ENCODE assay signal across 9 cellular contexts in genomic region chr19:38862321-38863059, GRCh38. TPM values are rescaled to one million over a fixed set of nuclear protein-coding genes. Genes with fewer than 3 reads are reported as not detected.
DNase-seq lines count a peak whose midpoint lies in the region; ATAC-seq and TF ChIP-seq lines count a peak whose summit lies in the region.
"Had no signal": no experiment of that assay in that cellular context is flagged by ENCODE, and none has a peak within 500 bp of the region (broad histone marks: within the 10 kb centered on the region; RNA-seq: fewer than 3 reads in every experiment).

No MANE protein-coding gene starts in this region.

- no peaks in the 10 kb centered on the region for H3K27me3 ChIP-seq in cardiac muscle cell
- H3K27me3 ChIP-seq in Karpas-422 (ENCODE audit: low read length), result no peaks in the 10 kb centered on the region

- H3K27ac ChIP-seq in cardiac muscle cell (peak overlapping the region; percentile 10), Karpas-422 (ENCODE audit: low read length) (no peak overlapping the region)

- no peak overlapping the region for H2AFZ ChIP-seq in Karpas-422 (ENCODE audit: low read length)

- H3K9me3 Mint-ChIP-seq in activated T-cell treated with anti-CD3 and anti-CD28 coated beads, Interleukin-2, amount 50 U/mL, for 24 hours, result no peaks in the 10 kb centered on the region
- no peaks in the 10 kb centered on the region for H3K9me3 Mint-ChIP-seq in activated T-cell treated with anti-CD3 and anti-CD28 coated beads, Interleukin-2, amount 50 U/mL, for 4 hours
- H3K9me3 Mint-ChIP-seq in type B pancreatic cell, result no peaks in the 10 kb centered on the region

- H3K36me3 Mint-ChIP-seq in activated T-cell treated with anti-CD3 and anti-CD28 coated beads, Interleukin-2, amount 50 U/mL, for 24 hours (ENCODE audit: low read depth), result peaks cover 17% of the 10 kb centered on the region
- H3K36me3 Mint-ChIP-seq in activated T-cell treated with anti-CD3 and anti-CD28 coated beads, Interleukin-2, amount 50 U/mL, for 4 hours (ENCODE audit: insufficient read depth), result peaks cover 2% of the 10 kb centered on the region
- no peaks in the 10 kb centered on the region for H3K36me3 Mint-ChIP-seq in type B pancreatic cell

- ATAC-seq in activated T-cell treated with anti-CD3 and anti-CD28 coated beads, Interleukin-2, amount 50 U/mL, for 4 hours, result no peak
- ATAC-seq in HG03045 (IDR thresholded peaks at IDR 0.05; ENCODE audit: unreplicated experiment) (no peak), GM18870 (IDR thresholded peaks at IDR 0.05; ENCODE audit: unreplicated experiment) (no peak)

- H3K36me3 ChIP-seq in cardiac muscle cell (no peaks in the 10 kb centered on the region), Karpas-422 (ENCODE audit: insufficient read depth, low read length) (no peaks in the 10 kb centered on the region)

- no peaks in the 10 kb centered on the region for H3K27me3 Mint-ChIP-seq in activated T-cell treated with anti-CD3 and anti-CD28 coated beads, Interleukin-2, amount 50 U/mL, for 24 hours
- no peaks in the 10 kb centered on the region for H3K27me3 Mint-ChIP-seq in activated T-cell treated with anti-CD3 and anti-CD28 coated beads, Interleukin-2, amount 50 U/mL, for 4 hours (ENCODE audit: low read depth)
- H3K27me3 Mint-ChIP-seq in type B pancreatic cell, result no peaks in the 10 kb centered on the region
- H3K27me3 Mint-ChIP-seq: activated CD4-positive, alpha-beta T cell treated with anti-CD3 and anti-CD28 coated beads, Interleukin-2, amount 10 ng/mL, durations not matched to agents 7 days and 5 days had no signal

- no peak for DNase-seq in activated T-cell treated with anti-CD3 and anti-CD28 coated beads, Interleukin-2, amount 50 U/mL, for 24 hours
- no peak for DNase-seq in activated T-cell treated with anti-CD3 and anti-CD28 coated beads, Interleukin-2, amount 50 U/mL, for 4 hours
- DNase-seq in NOMO-1 treated with DMSO at 0.1 percent for 48 hours (lab: John Stamatoyannopoulos, UW; ENCODE audit: unreplicated experiment) (peak; percentile 46), cardiac muscle cell (ENCODE audit: low read depth in 1 of 2, low spot score in 1 of 2) (peak in 1 of 2 donors; percentile 47), type B pancreatic cell (ENCODE audit: extremely low spot score, unreplicated experiment) (no peak), Karpas-422 (no peak)
- DNase-seq: activated CD4-positive, alpha-beta T cell treated with anti-CD3 and anti-CD28 coated beads, Interleukin-2, amount 10 ng/mL, durations not matched to agents 7 days and 5 days had no signal

- H3K4me3 ChIP-seq in cardiac muscle cell (no peak overlapping the region), Karpas-422 (ENCODE audit: low read length) (no peak overlapping the region)

- H3K9ac ChIP-seq in Karpas-422 (ENCODE audit: low read length), result no peak overlapping the region

- peak overlapping the region; percentile 23 for H3K27ac Mint-ChIP-seq in activated T-cell treated with anti-CD3 and anti-CD28 coated beads, Interleukin-2, amount 50 U/mL, for 24 hours
- H3K27ac Mint-ChIP-seq in type B pancreatic cell, result peak overlapping the region; percentile 87
- H3K27ac Mint-ChIP-seq: activated CD4-positive, alpha-beta T cell treated with anti-CD3 and anti-CD28 coated beads, Interleukin-2, amount 10 ng/mL, durations not matched to agents 7 days and 5 days had no signal

- H3K4me3 Mint-ChIP-seq in activated T-cell treated with anti-CD3 and anti-CD28 coated beads, Interleukin-2, amount 50 U/mL, for 24 hours, result no peak overlapping the region
- no peak overlapping the region for H3K4me3 Mint-ChIP-seq in activated T-cell treated with anti-CD3 and anti-CD28 coated beads, Interleukin-2, amount 50 U/mL, for 4 hours
- peak overlapping the region; percentile 65 for H3K4me3 Mint-ChIP-seq in type B pancreatic cell
- H3K4me3 Mint-ChIP-seq: activated CD4-positive, alpha-beta T cell treated with anti-CD3 and anti-CD28 coated beads, Interleukin-2, amount 10 ng/mL, durations not matched to agents 7 days and 5 days had no signal

- no peaks in the 10 kb centered on the region for H3K9me2 ChIP-seq in Karpas-422 (replicated peaks; ENCODE audit: insufficient read depth, low read length)

- H4K20me1 ChIP-seq in Karpas-422 (ENCODE audit: insufficient read depth, low read depth, low read length), result no peaks in the 10 kb centered on the region

- TF ChIP-seq CTCF in cardiac muscle cell (IDR thresholded peaks at IDR 0.05; ENCODE audit: low read depth, low read length) (no peak), type B pancreatic cell (conservative IDR thresholded peaks at IDR 0.05) (no peak)

- H3K79me2 ChIP-seq in Karpas-422 (ENCODE audit: low read length), result no peaks in the 10 kb centered on the region

- H3K4me1 ChIP-seq in cardiac muscle cell (ENCODE audit: low read depth), result peaks cover 19% of the 10 kb centered on the region
- H3K4me1 ChIP-seq in Karpas-422 (ENCODE audit: low read length), result peaks cover 47% of the 10 kb centered on the region

- H3K9me3 ChIP-seq in cardiac muscle cell (ENCODE audit: low read depth), result no peaks in the 10 kb centered on the region
- H3K9me3 ChIP-seq in Karpas-422 (ENCODE audit: low read length), result no peaks in the 10 kb centered on the region

- H3K4me2 ChIP-seq in Karpas-422 (ENCODE audit: low read depth, low read length, poor library complexity, severe bottlenecking), result no peak overlapping the region

- H3K4me1 Mint-ChIP-seq in activated T-cell treated with anti-CD3 and anti-CD28 coated beads, Interleukin-2, amount 50 U/mL, for 24 hours (ENCODE audit: low read depth), result peaks cover 41% of the 10 kb centered on the region
- peaks cover 42% of the 10 kb centered on the region for H3K4me1 Mint-ChIP-seq in activated T-cell treated with anti-CD3 and anti-CD28 coated beads, Interleukin-2, amount 50 U/mL, for 4 hours (ENCODE audit: low read depth)
- H3K4me1 Mint-ChIP-seq in type B pancreatic cell (ENCODE audit: unreplicated experiment), result peaks cover 38% of the 10 kb centered on the region

RNA-seq across cellular contexts. Expression of gene HNRNPL, which starts 12.7 kb away (rescaled TPM):
- 100 to 1,000 TPM; 679 to 736 (median 698) TPM for total RNA-seq in activated T-cell treated with anti-CD3 and anti-CD28 coated beads, Interleukin-2, amount 50 U/mL, for 4 hours
- total RNA-seq in cardiac muscle cell, result 300 and 326 TPM in 2 replicates
- polyA plus RNA-seq in cardiac muscle cell, result 240 and 291 TPM in 2 replicates
- 338 and 451 TPM in 2 replicates for total RNA-seq in type B pancreatic cell (ENCODE audit: low replicate concordance)
- total RNA-seq in Karpas-422 (2014; rRNA removed; shearing (Covaris generic); ENCODE audit: low replicate concordance), result 212 and 217 TPM in 2 replicates

RNA-seq across cellular contexts. Expression of gene RINL, which starts 15.6 kb away (rescaled TPM):
- total RNA-seq in activated T-cell treated with anti-CD3 and anti-CD28 coated beads, Interleukin-2, amount 50 U/mL, for 4 hours, result 10 to 100 TPM; 65.2 to 77.3 (median 68.6) TPM
- total RNA-seq in cardiac muscle cell (8.4 and 8.9 TPM in 2 replicates), type B pancreatic cell (ENCODE audit: low replicate concordance) (1.7 and 3.4 TPM in 2 replicates)
- 3.9 and 10.6 TPM in 2 replicates for polyA plus RNA-seq in cardiac muscle cell
- total RNA-seq in Karpas-422 (2014; rRNA removed; shearing (Covaris generic); ENCODE audit: low replicate concordance), result 69.3 and 77.5 TPM in 2 replicates

RNA-seq across cellular contexts. Expression of gene ECH1, which starts 30.9 kb away (rescaled TPM):
- total RNA-seq in activated T-cell treated with anti-CD3 and anti-CD28 coated beads, Interleukin-2, amount 50 U/mL, for 4 hours, result 100 to 1,000 TPM in 2 of 3 donors, 10 to 100 TPM in 1; 91.1 to 109 (median 108) TPM
- 171 and 180 TPM in 2 replicates for total RNA-seq in cardiac muscle cell
- polyA plus RNA-seq in cardiac muscle cell, result 360 and 430 TPM in 2 replicates
- 134 and 142 TPM in 2 replicates for total RNA-seq in type B pancreatic cell (ENCODE audit: low replicate concordance)
- total RNA-seq in Karpas-422 (2014; rRNA removed; shearing (Covaris generic); ENCODE audit: low replicate concordance), result 150 and 162 TPM in 2 replicates

RNA-seq across cellular contexts. Expression of gene SIRT2, which starts 36.9 kb away (rescaled TPM):
- 10 to 100 TPM; 23.5 to 29.8 (median 27.3) TPM for total RNA-seq in activated T-cell treated with anti-CD3 and anti-CD28 coated beads, Interleukin-2, amount 50 U/mL, for 4 hours
- total RNA-seq in cardiac muscle cell, result 33.4 and 42.2 TPM in 2 replicates
- 33.5 and 40.7 TPM in 2 replicates for polyA plus RNA-seq in cardiac muscle cell
- total RNA-seq in type B pancreatic cell (ENCODE audit: low replicate concordance), result 43.7 and 46.0 TPM in 2 replicates
- total RNA-seq in Karpas-422 (2014; rRNA removed; shearing (Covaris generic); ENCODE audit: low replicate concordance), result 19.5 and 24.7 TPM in 2 replicates

RNA-seq across cellular contexts. Expression of gene NFKBIB, which starts 37.3 kb away (rescaled TPM):
- total RNA-seq in activated T-cell treated with anti-CD3 and anti-CD28 coated beads, Interleukin-2, amount 50 U/mL, for 4 hours, result 100 to 1,000 TPM; 150 to 174 (median 169) TPM
- total RNA-seq in cardiac muscle cell (14.7 and 26.9 TPM in 2 replicates), type B pancreatic cell (ENCODE audit: low replicate concordance) (13.7 and 21.1 TPM in 2 replicates)
- polyA plus RNA-seq in cardiac muscle cell, result 19.6 and 21.5 TPM in 2 replicates
- 13.5 and 18.7 TPM in 2 replicates for total RNA-seq in Karpas-422 (2014; rRNA removed; shearing (Covaris generic); ENCODE audit: low replicate concordance)
